1 cellular context compared by ENCODE assay signal in the genomic region with DNA sequence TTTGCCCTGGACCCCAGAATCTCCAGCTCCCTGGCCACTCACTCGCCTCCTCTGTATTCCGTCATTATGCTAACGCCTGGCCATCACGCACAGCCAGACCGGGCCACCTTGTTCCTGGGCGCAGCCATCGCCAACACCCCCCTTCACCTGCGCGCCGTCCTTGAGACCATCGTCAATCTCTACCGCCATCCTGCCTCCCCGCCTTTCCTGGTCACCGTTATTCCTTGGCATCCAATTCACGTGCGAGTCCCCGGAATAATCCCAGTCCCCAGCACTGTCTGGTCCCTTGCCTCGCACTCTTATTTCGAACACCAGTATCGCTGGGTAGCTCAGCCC.
A peak's percentile ranks its signal among the peaks of the same experiment; 100 is the strongest.
TF ChIP-seq lines count a peak whose summit lies in the region.

No MANE protein-coding gene starts in this region.

TF ChIP-seq in GM12878, 131 proteins besides CTCF, POLR2A, EP300 and RAD21:
- TF ChIP-seq MXI1 (IDR thresholded peaks at IDR 0.05; ENCODE audit: low read depth, low read length) = peak; percentile 2; the same call in 1 of the 2 replicates
- TF ChIP-seq, protein P1, sequence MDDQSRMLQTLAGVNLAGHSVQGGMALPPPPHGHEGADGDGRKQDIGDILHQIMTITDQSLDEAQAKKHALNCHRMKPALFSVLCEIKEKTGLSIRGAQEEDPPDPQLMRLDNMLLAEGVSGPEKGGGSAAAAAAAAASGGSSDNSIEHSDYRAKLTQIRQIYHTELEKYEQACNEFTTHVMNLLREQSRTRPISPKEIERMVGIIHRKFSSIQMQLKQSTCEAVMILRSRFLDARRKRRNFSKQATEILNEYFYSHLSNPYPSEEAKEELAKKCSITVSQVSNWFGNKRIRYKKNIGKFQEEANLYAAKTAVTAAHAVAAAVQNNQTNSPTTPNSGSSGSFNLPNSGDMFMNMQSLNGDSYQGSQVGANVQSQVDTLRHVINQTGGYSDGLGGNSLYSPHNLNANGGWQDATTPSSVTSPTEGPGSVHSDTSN (IDR thresholded peaks at IDR 0.05; ENCODE audit: insufficient replicate concordance, low read depth, low read length) = no peak
